ENCODE assay signal across 12 cellular contexts in the genomic region with DNA sequence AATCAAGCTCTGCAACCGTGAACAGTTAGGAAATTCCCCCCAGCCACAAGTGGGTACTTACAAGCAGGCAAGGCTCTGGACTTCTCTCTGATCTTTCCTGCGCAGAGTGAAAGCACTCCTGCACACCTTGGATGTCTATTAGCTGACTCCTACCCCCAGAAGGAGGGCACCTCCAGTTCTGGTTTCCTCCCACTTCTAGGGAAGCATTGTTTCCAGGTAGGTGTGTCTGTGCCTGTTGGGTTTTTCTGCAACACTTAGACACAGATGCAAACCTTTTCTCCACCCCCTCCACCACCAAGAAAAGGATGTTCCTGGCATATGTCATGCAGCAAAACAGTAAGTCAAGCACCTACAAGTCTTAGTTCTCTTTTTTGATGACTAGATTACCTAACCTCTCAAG. TPM values are rescaled to one million over a fixed set of nuclear protein-coding genes. Genes with fewer than 3 reads are reported as not detected.
DNase-seq lines count a peak whose midpoint lies in the region; ATAC-seq and TF ChIP-seq lines count a peak whose summit lies in the region.
"Had no signal": no experiment of that assay in that cellular context is flagged by ENCODE, and none has a peak within 500 bp of the region (broad histone marks: within the 10 kb centered on the region; RNA-seq: fewer than 3 reads in every experiment).

A gene with protein sequence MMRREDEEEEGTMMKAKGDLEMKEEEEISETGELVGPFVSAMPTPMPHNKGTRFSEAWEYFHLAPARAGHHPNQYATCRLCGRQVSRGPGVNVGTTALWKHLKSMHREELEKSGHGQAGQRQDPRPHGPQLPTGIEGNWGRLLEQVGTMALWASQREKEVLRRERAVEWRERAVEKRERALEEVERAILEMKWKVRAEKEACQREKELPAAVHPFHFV (minus strand): TSS at position 108 of the 400 bp plus-strand sequence. CDS start 1,145 bp downstream, outside the sequence.

- H3K4me3 ChIP-seq in skin epidermis (peak within 1 kb of the TSS in 4 of 7 experiments; percentile 2 to 15 (median 6)), colonic mucosa (no peak within 1 kb of the TSS)

- peaks cover 4% of the 10 kb centered on the region for H3K9me3 Mint-ChIP-seq in activated T-helper 17 cell treated with anti-CD3 and anti-CD28 coated beads, Interleukin-2, amount 50 U/mL, for 72 hours

- H3K4me3 Mint-ChIP-seq in activated T-helper 17 cell treated with anti-CD3 and anti-CD28 coated beads, Interleukin-2, amount 50 U/mL, for 72 hours: peak within 1 kb of the TSS; percentile 98

- no peaks in the 10 kb centered on the region for H3K9me3 ChIP-seq in colonic mucosa

- no peaks in the 10 kb centered on the region for H3K27me3 Mint-ChIP-seq in activated T-helper 17 cell treated with anti-CD3 and anti-CD28 coated beads, Interleukin-2, amount 50 U/mL, for 72 hours

- intact Hi-C loops in colonic mucosa (cut with DNase I): no loop called here

- H3K4me1 Mint-ChIP-seq in activated T-helper 17 cell treated with anti-CD3 and anti-CD28 coated beads, Interleukin-2, amount 50 U/mL, for 72 hours: peaks cover 23% of the 10 kb centered on the region

- no peaks in the 10 kb centered on the region for H3K36me3 ChIP-seq in colonic mucosa

- H3K27ac ChIP-seq in skin epidermis (peak within 1 kb of the TSS in 7 of 21 experiments; percentile 4 to 76 (median 41)), colonic mucosa (no peak within 1 kb of the TSS)

- H3K27ac Mint-ChIP-seq in activated T-helper 17 cell treated with anti-CD3 and anti-CD28 coated beads, Interleukin-2, amount 50 U/mL, for 72 hours: peak within 1 kb of the TSS; percentile 96

- DNase-seq in activated CD4-positive, CD25-positive, alpha-beta regulatory T cell (lab: John Stamatoyannopoulos, UW): no peak
- DNase-seq in colonic mucosa (no peak), AG08396 (ENCODE audit: low spot score) (no peak), epidermal melanocyte (ENCODE audit: insufficient read length, low spot score) (no peak)
- DNase-seq: activated gamma-delta T cell; stimulated activated CD4-positive, alpha-beta T cell treated with anti-CD3 and anti-CD28 coated beads, Interleukin-12 subunit alpha, Interleukin-12 subunit beta, amount 100 ng/mL, for 4 hours had no signal

- no peak within 1 kb of the TSS for H3K9ac ChIP-seq in colonic mucosa (ENCODE audit: low read depth in 2 of 2, low read length in 2 of 2)

- ATAC-seq in activated CD4-positive, CD25-positive, alpha-beta regulatory T cell treated with anti-CD3 and anti-CD28 coated beads, Interleukin-2, amount 50 U/mL, for 24 hours: peak; percentile 26 to 30
- peak; percentile 53 for ATAC-seq in HG02798 (IDR thresholded peaks at IDR 0.05; ENCODE audit: poor library complexity, unreplicated experiment)
- ATAC-seq in activated T-helper 17 cell treated with anti-CD3 and anti-CD28 coated beads, Interleukin-2, amount 50 U/mL, for 72 hours (replicated peaks): peak; percentile 79

- no peak for TF ChIP-seq CTCF in colonic mucosa (IDR thresholded peaks at IDR 0.05)

- no peaks in the 10 kb centered on the region for H3K27me3 ChIP-seq in colonic mucosa

- H3K36me3 Mint-ChIP-seq in activated T-helper 17 cell treated with anti-CD3 and anti-CD28 coated beads, Interleukin-2, amount 50 U/mL, for 72 hours (ENCODE audit: low read depth): peaks cover 92% of the 10 kb centered on the region

- H3K4me1 ChIP-seq in colonic mucosa: no peaks in the 10 kb centered on the region

RNA-seq across cellular contexts. Expression of the gene that starts here (rescaled TPM):
- 100 to 1,000 TPM; 429 to 664 TPM for total RNA-seq in activated T-helper 17 cell treated with anti-CD3 and anti-CD28 coated beads, Interleukin-2, amount 50 U/mL, for 72 hours
- total RNA-seq in colonic mucosa: under 1 TPM in 1 of 2 donors, not detected in 1; 0.52 TPM
- total RNA-seq: A673, NCI-H460 had no signal

Comparison
In these comparisons a context has a peak if more than half of its experiments do, and no peak if none do; other contexts are left out.
1. RNA of the gene that starts here (total RNA-seq): 429 to 664 TPM in activated T-helper 17 cell treated with anti-CD3 and anti-CD28 coated beads, Interleukin-2, amount 50 U/mL, for 72 hours; 0.52 TPM in colonic mucosa; every median in the first group is over 100 times any median in the second.
2. ATAC-seq: peak in every context shown above with its lines; median percentile 79 in activated T-helper 17 cell treated with anti-CD3 and anti-CD28 coated beads, Interleukin-2, amount 50 U/mL, for 72 hours; 53 in HG02798; 28 in activated CD4-positive, CD25-positive, alpha-beta regulatory T cell treated with anti-CD3 and anti-CD28 coated beads, Interleukin-2, amount 50 U/mL, for 24 hours.